Comparison of ENCODE assay signal across 11 cellular contexts in the genomic region with DNA sequence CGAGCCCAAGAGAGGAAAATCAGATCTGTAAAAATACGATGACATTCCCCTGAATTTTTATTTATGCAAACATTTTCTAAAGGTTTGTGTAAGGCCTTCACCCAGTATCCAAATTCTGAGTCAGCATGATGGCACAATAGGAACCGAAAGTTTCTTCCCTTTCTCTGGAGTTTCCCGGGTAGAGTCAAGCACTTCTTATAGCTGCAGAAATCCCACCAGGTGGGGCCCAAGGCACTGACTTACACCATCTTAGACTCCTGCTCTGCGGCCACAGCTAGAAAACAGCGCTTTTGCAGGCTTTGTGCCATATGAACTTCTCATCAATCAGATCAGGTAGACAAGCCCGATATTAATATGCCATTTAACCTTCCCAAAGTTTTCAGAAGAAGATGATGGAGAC. TPM values are rescaled to one million over a fixed set of nuclear protein-coding genes. Genes with fewer than 3 reads are reported as not detected.
A peak's percentile ranks its signal among the peaks of the same experiment; 100 is the strongest.
DNase-seq lines count a peak whose midpoint lies in the region; ATAC-seq and TF ChIP-seq lines count a peak whose summit lies in the region.
"Had no signal": no experiment of that assay in that cellular context is flagged by ENCODE, and none has a peak within 500 bp of the region (broad histone marks: within the 10 kb centered on the region; RNA-seq: fewer than 3 reads in every experiment).

No MANE protein-coding gene starts in this region.

- in situ Hi-C loops in IMR-90 (cut with MboI; ENCODE audit: low sequenced_read_pairs), result no loop called here

- DNase-seq in GM12864 (ENCODE audit: low read depth) (peak; percentile 22), IMR-90 (peak; percentile 8), hippocampal formation (lab: John Stamatoyannopoulos, UW) (no peak), HFFc6 (no peak), suprapubic skin (ENCODE audit: low spot score in 2 of 2) (no peak)
- DNase-seq in activated naive CD8-positive, alpha-beta T cell treated with anti-CD3 and anti-CD28 coated beads, Interleukin-2, amount 50 U/mL, for 24 hours, result no peak
- DNase-seq in naive thymus-derived CD8-positive, alpha-beta T cell, result peak in 6 of 10 donors; percentile 33 to 69 (median 52)
- DNase-seq: GF-D8, NCI-H1417 treated with DMSO at 0.1 percent for 48 hours, right cardiac atrium had no signal

- no peak overlapping the region for H3K23ac ChIP-seq in IMR-90 (ENCODE audit: low read depth, low read length)

- no peak overlapping the region for H2AFZ ChIP-seq in IMR-90 (replicated peaks; ENCODE audit: low read length, poor library complexity)

- no peak overlapping the region for H4K5ac ChIP-seq in IMR-90 (ENCODE audit: low read depth, low read length)

- H3K4me3 ChIP-seq in GM12864 (ENCODE audit: low read depth, low read length) (no peak overlapping the region), IMR-90 (ENCODE audit: insufficient read depth, low read depth, low read length) (no peak overlapping the region), suprapubic skin (no peak overlapping the region)

- H3K36me3 ChIP-seq in IMR-90 (ENCODE audit: control insufficient read depth, insufficient read depth, low read length), result no peaks in the 10 kb centered on the region
- no peaks in the 10 kb centered on the region for H3K36me3 ChIP-seq in suprapubic skin

- no peak for TF ChIP-seq RAD21 in IMR-90 (IDR thresholded peaks at IDR 0.05; ENCODE audit: low read length)

- no peak overlapping the region for H3K4me2 ChIP-seq in IMR-90 (ENCODE audit: low read depth, low read length)

- no peaks in the 10 kb centered on the region for H3K4me1 ChIP-seq in IMR-90 (ENCODE audit: control insufficient read depth, insufficient read depth, low read length)
- no peaks in the 10 kb centered on the region for H3K4me1 ChIP-seq in suprapubic skin

- H2BK5ac ChIP-seq in IMR-90 (ENCODE audit: low read depth, low read length, poor library complexity, severe bottlenecking), result no peak overlapping the region

- H2AK9ac ChIP-seq in IMR-90 (replicated peaks; ENCODE audit: low read depth, low read length, poor library complexity), result no peak overlapping the region

- WGBS in IMR-90 (ENCODE audit: extremely low coverage in 2 of 2, insufficient read length in 1 of 2), 2 experiments, result no CpG with 5 or more reads among the region's 7 CpGs
- WGBS in suprapubic skin, result 56% methylated on average over 7 of the region's 7 CpGs

- no peaks in the 10 kb centered on the region for H3K9me3 ChIP-seq in IMR-90 (ENCODE audit: control insufficient read depth, insufficient read depth, low read length)
- no peaks in the 10 kb centered on the region for H3K9me3 ChIP-seq in suprapubic skin

- H3K27me3 ChIP-seq in IMR-90 (ENCODE audit: control insufficient read depth, insufficient read depth, low read length) (peaks cover 5% of the 10 kb centered on the region; the same call in 1 of the 2 replicates), suprapubic skin (peaks cover 9% of the 10 kb centered on the region)

- H2BK15ac ChIP-seq in IMR-90 (ENCODE audit: low read depth, low read length), result no peak overlapping the region

- ATAC-seq in IMR-90 (ENCODE audit: low read depth), result no peak
- peak; percentile 67 for ATAC-seq in activated naive CD8-positive, alpha-beta T cell treated with anti-CD3 and anti-CD28 coated beads, Interleukin-2, amount 50 U/mL, for 24 hours
- peak; percentile 55 to 69 for ATAC-seq in naive thymus-derived CD8-positive, alpha-beta T cell
- ATAC-seq in GM18519 (IDR thresholded peaks at IDR 0.05; ENCODE audit: low FRiP score, unreplicated experiment), result no peak
- ATAC-seq: right cardiac atrium had no signal

- TF ChIP-seq CTCF in GM12864 (IDR thresholded peaks at IDR 0.05; ENCODE audit: low read depth, low read length, missing control alignments) (no peak), IMR-90 (conservative IDR thresholded peaks at IDR 0.05; ENCODE audit: low read depth, low read length) (no peak), HFFc6 (IDR thresholded peaks at IDR 0.05) (no peak), suprapubic skin (IDR thresholded peaks at IDR 0.05) (no peak)

- no peak for TF ChIP-seq EP300 in suprapubic skin (IDR thresholded peaks at IDR 0.05)

- no peak for TF ChIP-seq POLR2A in IMR-90 (IDR thresholded peaks at IDR 0.05; ENCODE audit: low read depth, low read length)
- TF ChIP-seq POLR2A in suprapubic skin (IDR thresholded peaks at IDR 0.05), result no peak

- no peak overlapping the region for H2BK20ac ChIP-seq in IMR-90 (ENCODE audit: low read depth, low read length)

- no peak overlapping the region for H4K8ac ChIP-seq in IMR-90 (ENCODE audit: low read depth in 2 of 2, low read length in 2 of 2)

- H3K36me3 Mint-ChIP-seq in activated naive CD8-positive, alpha-beta T cell treated with anti-CD3 and anti-CD28 coated beads, Interleukin-2, amount 50 U/mL, for 24 hours (ENCODE audit: low read depth), result peaks cover 17% of the 10 kb centered on the region
- H3K36me3 Mint-ChIP-seq in naive thymus-derived CD8-positive, alpha-beta T cell, result peaks cover 23 to 79% (median 47%) of the 10 kb centered on the region in 3 donors
- H3K36me3 Mint-ChIP-seq in HFFc6 (ENCODE audit: low read depth), result no peaks in the 10 kb centered on the region

- no peaks in the 10 kb centered on the region for H4K20me1 ChIP-seq in IMR-90 (ENCODE audit: insufficient read depth, low read length)

- BruUV-seq in IMR-90 (replicated peaks; lab: Mats Ljungman, UMichigan), result no TSS peak

- no peak overlapping the region for H3K18ac ChIP-seq in IMR-90 (ENCODE audit: low read depth, low read length)

- no peak overlapping the region for H3K27ac ChIP-seq in IMR-90 (ENCODE audit: insufficient read depth, low read length)
- H3K27ac ChIP-seq in suprapubic skin, result no peak overlapping the region

- no peak overlapping the region for H2AK5ac ChIP-seq in IMR-90 (ENCODE audit: low read depth, low read length)

- intact Hi-C loops in IMR-90 (cut with micrococcal nuclease), result no loop called here

- H3K4ac ChIP-seq in IMR-90 (ENCODE audit: low read depth, low read length), result no peak overlapping the region

- no peaks in the 10 kb centered on the region for H3K27me3 Mint-ChIP-seq in activated naive CD8-positive, alpha-beta T cell treated with anti-CD3 and anti-CD28 coated beads, Interleukin-2, amount 50 U/mL, for 24 hours
- H3K27me3 Mint-ChIP-seq in naive thymus-derived CD8-positive, alpha-beta T cell, result no peaks in the 10 kb centered on the region
- H3K27me3 Mint-ChIP-seq in HFFc6 (ENCODE audit: insufficient read depth), result peaks cover 8% of the 10 kb centered on the region

- H3K9ac ChIP-seq in IMR-90 (ENCODE audit: low read depth, low read length), result no peak overlapping the region

- CTCF ChIA-PET in IMR-90 (lab: Yijun Ruan, JAX), result interaction anchor here (0.7 kb wide), 1 partner anchor 39 kb away, joined by 4 read pairs; no protein-coding TSS in a partner anchor

- dilution Hi-C loops in IMR-90 (cut with HindIII; ENCODE audit: low sequenced_read_pairs, unreplicated experiment), result no loop called here

- no peak overlapping the region for H3K14ac ChIP-seq in IMR-90 (replicated peaks; ENCODE audit: low read depth, low read length)

- H4K91ac ChIP-seq in IMR-90 (ENCODE audit: insufficient read depth, low read depth, low read length), result no peak overlapping the region

- H3K9me3 Mint-ChIP-seq in activated naive CD8-positive, alpha-beta T cell treated with anti-CD3 and anti-CD28 coated beads, Interleukin-2, amount 50 U/mL, for 24 hours, result no peaks in the 10 kb centered on the region
- no peaks in the 10 kb centered on the region for H3K9me3 Mint-ChIP-seq in naive thymus-derived CD8-positive, alpha-beta T cell
- H3K9me3 Mint-ChIP-seq in HFFc6, result no peaks in the 10 kb centered on the region

- no peak overlapping the region for H3K56ac ChIP-seq in IMR-90 (ENCODE audit: extremely low read depth, insufficient read depth, low read length)

- H2BK120ac ChIP-seq in IMR-90 (ENCODE audit: low read depth, low read length), result no peak overlapping the region

- peak overlapping the region; percentile 73 for H3K4me3 Mint-ChIP-seq in activated naive CD8-positive, alpha-beta T cell treated with anti-CD3 and anti-CD28 coated beads, Interleukin-2, amount 50 U/mL, for 24 hours
- H3K4me3 Mint-ChIP-seq in naive thymus-derived CD8-positive, alpha-beta T cell, result peak overlapping the region; percentile 84 to 100 (median 92)
- H3K4me3 Mint-ChIP-seq in HFFc6, result no peak overlapping the region

- H3K79me1 ChIP-seq in IMR-90 (ENCODE audit: low read depth in 1 of 2, low read length in 2 of 2), result no peaks in the 10 kb centered on the region

- H3K9me1 ChIP-seq in IMR-90 (ENCODE audit: insufficient read depth, low read length), result no peaks in the 10 kb centered on the region

- H3K4me1 Mint-ChIP-seq in activated naive CD8-positive, alpha-beta T cell treated with anti-CD3 and anti-CD28 coated beads, Interleukin-2, amount 50 U/mL, for 24 hours, result peaks cover 87% of the 10 kb centered on the region
- peaks cover 41 to 83% (median 72%) of the 10 kb centered on the region in 4 donors for H3K4me1 Mint-ChIP-seq in naive thymus-derived CD8-positive, alpha-beta T cell
- H3K4me1 Mint-ChIP-seq in HFFc6 (ENCODE audit: low read depth), result no peaks in the 10 kb centered on the region

- H3K27ac Mint-ChIP-seq in activated naive CD8-positive, alpha-beta T cell treated with anti-CD3 and anti-CD28 coated beads, Interleukin-2, amount 50 U/mL, for 24 hours, result peak overlapping the region; percentile 83
- H3K27ac Mint-ChIP-seq in naive thymus-derived CD8-positive, alpha-beta T cell, result peak overlapping the region; percentile 87 to 96 (median 92)
- H3K27ac Mint-ChIP-seq in HFFc6, result no peak overlapping the region

- POLR2A ChIA-PET in IMR-90 (lab: Charles Lee; ENCODE audit: unreplicated experiment), result no interaction called here
- POLR2A ChIA-PET in naive thymus-derived CD8-positive, alpha-beta T cell (lab: Charles Lee), result interaction anchor here (0.6 to 10.8 kb wide), 11 partner anchors 8 to 200 kb away, joined by 3 to 180 read pairs (median 4); a partner anchor contains a TSS

TF ChIP-seq in IMR-90, 13 proteins besides CTCF, POLR2A, EP300 and RAD21 (continues in another document):
- no peak for TF ChIP-seq CEBPB (IDR thresholded peaks at IDR 0.05; ENCODE audit: low read depth, low read length)
- TF ChIP-seq FOS (IDR thresholded peaks at IDR 0.05; ENCODE audit: low read depth, low read length), result no peak
- TF ChIP-seq SMC3 (IDR thresholded peaks at IDR 0.05; ENCODE audit: low read depth, low read length), result no peak
- no peak for TF ChIP-seq RCOR1 (IDR thresholded peaks at IDR 0.05; ENCODE audit: insufficient replicate concordance, low read length)

RNA-seq across cellular contexts. Expression of a gene that starts 13.4 kb away (rescaled TPM):
- total RNA-seq in IMR-90 (2012; rRNA removed), result 0.56 and 1.8 TPM in 2 replicates
- polyA plus RNA-seq in IMR-90 (2012; rRNA removed), result 0.93 and 1.7 TPM in 2 replicates
- polyA plus RNA-seq in IMR-90 (2012; cell fraction: cytosol; rRNA removed), result 0.47 and 0.53 TPM in 2 replicates
- 0.28 and 1.0 TPM in 2 replicates for polyA plus RNA-seq in IMR-90 (2012; cell fraction: nucleus; rRNA removed; ENCODE audit: low replicate concordance)
- total RNA-seq in naive thymus-derived CD8-positive, alpha-beta T cell, result 100 to 1,000 TPM; 828 to 859 TPM
- 100 to 1,000 TPM; 400 to 836 (median 554) TPM for polyA plus RNA-seq in naive thymus-derived CD8-positive, alpha-beta T cell
- under 1 TPM in 3 of 6 experiments, not detected in 3; 0.22 to 0.37 (median 0.31) TPM for total RNA-seq in HFFc6 (2021; fragmentation: NEBNext Ultra II Directional; extraction: Animal tissue kit (Norgen Biotek cat#: 25700))
- 10 to 100 TPM in 2 of 4 donors, 1 to 10 TPM in 2; 7.2 to 23.4 (median 14.5) TPM for total RNA-seq in suprapubic skin

Comparison
In these comparisons a context has a peak if more than half of its experiments do, and no peak if none do; other contexts are left out.
1. DNase-seq: peak in GM12864 (single experiment), IMR-90 (single experiment) and naive thymus-derived CD8-positive, alpha-beta T cell (6 of 10); none in activated naive CD8-positive, alpha-beta T cell treated with anti-CD3 and anti-CD28 coated beads, Interleukin-2, amount 50 U/mL, for 24 hours (single experiment), hippocampal formation (0 of 2), HFFc6 (single experiment) and suprapubic skin (0 of 2).
2. ATAC-seq: peak in activated naive CD8-positive, alpha-beta T cell treated with anti-CD3 and anti-CD28 coated beads, Interleukin-2, amount 50 U/mL, for 24 hours (single experiment) and naive thymus-derived CD8-positive, alpha-beta T cell (2 of 2); none in IMR-90 (single experiment) and GM18519 (single experiment).
3. RNA of a gene that starts 13.4 kb away (total RNA-seq): 828 to 859 TPM in naive thymus-derived CD8-positive, alpha-beta T cell; 7.2 to 23.4 TPM in suprapubic skin, 0.56 to 1.8 TPM in IMR-90 and 0.22 to 0.37 TPM in HFFc6; every median in the first group is over 10 times any median in the second.